In the genomic region with DNA sequence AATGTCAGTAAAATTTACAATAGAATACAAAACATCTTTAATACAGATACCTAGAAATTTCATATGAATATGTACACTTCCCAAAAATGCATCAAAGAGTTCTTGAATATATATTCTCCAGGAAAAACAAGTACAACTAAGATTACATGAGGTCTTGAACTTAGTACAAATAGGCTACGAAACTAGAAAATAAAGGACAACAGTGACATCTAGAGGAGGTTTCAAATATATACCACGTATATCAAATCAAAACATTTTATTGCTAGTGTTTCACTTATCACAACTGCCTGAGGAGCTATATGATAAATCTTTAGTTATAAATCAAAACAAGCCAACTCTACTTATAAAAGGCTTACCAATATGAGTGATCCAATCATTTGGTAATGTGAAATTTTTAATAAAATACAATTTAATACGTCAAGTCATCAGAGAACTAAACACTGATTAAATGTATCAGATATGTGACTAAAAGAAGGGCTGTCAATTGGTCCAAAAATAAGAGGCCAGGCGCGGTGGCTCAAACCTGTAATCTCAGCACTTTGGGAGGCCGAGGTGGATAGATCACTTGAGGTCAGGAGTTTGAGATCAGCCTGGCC, we compare ENCODE assay signal across 8 cellular contexts. TPM values are rescaled to one million over a fixed set of nuclear protein-coding genes. Genes with fewer than 3 reads are reported as not detected.
DNase-seq lines count a peak whose midpoint lies in the region; ATAC-seq and TF ChIP-seq lines count a peak whose summit lies in the region.

No MANE protein-coding gene starts in this region.

- H3K4me1 ChIP-seq in lung (ENCODE audit: control insufficient read depth in 2 of 2, insufficient read depth in 2 of 2, low read length in 2 of 2), result peaks cover 0 to 9% of the 10 kb centered on the region in 2 donors

- peaks cover 0 to 6% of the 10 kb centered on the region in 2 donors for H3K36me3 ChIP-seq in lung (ENCODE audit: control insufficient read depth in 2 of 2, insufficient read depth in 2 of 2, low read length in 2 of 2)

- H3K27me3 ChIP-seq in lung (ENCODE audit: control insufficient read depth, insufficient read depth), result no peaks in the 10 kb centered on the region

- H3K4me3 ChIP-seq in cardiac fibroblast (replicated peaks in 1 of 2; ENCODE audit: low read depth in 2 of 2, low read length in 2 of 2) (no peak overlapping the region), lung (no peak overlapping the region)

- WGBS in lung, 2 donors, result 62 to 64% methylated on average over 6 of the region's 6 CpGs

- peak; percentile 23 for TF ChIP-seq CTCF in cardiac fibroblast (IDR thresholded peaks at IDR 0.05; ENCODE audit: low read depth, low read length)
- TF ChIP-seq CTCF in lung (IDR thresholded peaks at IDR 0.05; ENCODE audit: control extremely low read depth, extremely low read depth), result peak; percentile 6

- no peaks in the 10 kb centered on the region for H3K9me3 ChIP-seq in lung (ENCODE audit: control insufficient read depth in 2 of 2, insufficient read depth in 1 of 2, low read length in 1 of 2)

- no peak overlapping the region for H3K27ac ChIP-seq in lung (ENCODE audit: low read depth in 1 of 2, low read length in 1 of 2)

- DNase-seq in AML-193 (lab: John Stamatoyannopoulos, UW), result peak; percentile 73 to 74
- DNase-seq in NCI-H526 (lab: John Stamatoyannopoulos, UW), result peak; percentile 46 to 62
- peak; percentile 79 to 82 for DNase-seq in cardiac fibroblast (ENCODE audit: low read depth in 2 of 2)
- DNase-seq in lung (ENCODE audit: low spot score), result no peak
- no peak for DNase-seq in activated CD8-positive, alpha-beta memory T cell treated with anti-CD3 and anti-CD28 coated beads for 24 hours

- ATAC-seq in GM18517 (IDR thresholded peaks at IDR 0.05; ENCODE audit: unreplicated experiment) (peak; percentile 74), HG03280 (IDR thresholded peaks at IDR 0.05; ENCODE audit: unreplicated experiment) (peak; percentile 76), lung (ENCODE audit: insufficient read depth, low FRiP score) (no peak), GM19023 (IDR thresholded peaks at IDR 0.05; ENCODE audit: unreplicated experiment) (no peak)

RNA-seq across cellular contexts. Expression of a gene that starts 36.6 kb away (rescaled TPM):
- total RNA-seq in lung, result 10 to 100 TPM; 17.8 to 53.7 TPM
- polyA plus RNA-seq in lung, result 10 to 100 TPM; 19.0 to 24.3 TPM

RNA-seq across cellular contexts. Expression of a gene that starts 36.7 kb away (rescaled TPM):
- total RNA-seq in lung, result 10 to 100 TPM; 50.5 to 72.6 TPM
- 10 to 100 TPM; 19.0 to 39.0 TPM for polyA plus RNA-seq in lung

Comparison
In these comparisons a context has a peak if more than half of its experiments do, and no peak if none do; other contexts are left out.
1. DNase-seq: peak in AML-193 (2 of 2), NCI-H526 (2 of 2) and cardiac fibroblast (2 of 2); none in lung (single experiment) and activated CD8-positive, alpha-beta memory T cell treated with anti-CD3 and anti-CD28 coated beads for 24 hours (single experiment).
2. ATAC-seq: peak in GM18517 (single experiment) and HG03280 (single experiment); none in lung (single experiment) and GM19023 (single experiment).